Comparison of ENCODE assay signal across 9 cellular contexts in the genomic region with DNA sequence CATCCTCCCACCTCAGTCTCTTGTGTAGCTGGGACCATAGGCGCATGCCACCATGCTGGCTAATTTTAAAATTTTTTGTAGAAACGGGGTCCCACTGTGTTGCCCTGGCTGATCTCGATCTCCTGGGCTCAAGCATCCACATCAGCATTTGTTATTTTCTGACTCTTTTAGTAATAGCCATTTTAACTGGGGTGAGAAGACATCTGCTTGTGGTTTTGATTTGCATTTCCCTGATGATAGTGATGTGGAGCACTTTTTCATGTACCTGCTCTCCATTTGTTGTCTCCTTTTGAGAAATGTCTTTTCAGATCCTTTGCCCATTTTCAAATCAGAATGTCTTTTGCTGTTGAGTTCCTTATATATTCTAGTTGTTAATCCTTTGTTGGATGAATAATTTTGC. TPM values are rescaled to one million over a fixed set of nuclear protein-coding genes. Genes with fewer than 3 reads are reported as not detected.
DNase-seq lines count a peak whose midpoint lies in the region; ATAC-seq, FAIRE-seq and TF ChIP-seq lines count a peak whose summit lies in the region.
"Had no signal": no experiment of that assay in that cellular context is flagged by ENCODE, and none has a peak within 500 bp of the region (broad histone marks: within the 10 kb centered on the region; RNA-seq: fewer than 3 reads in every experiment).

No MANE protein-coding gene starts in this region.

- H3K4me3 Mint-ChIP-seq in Caco-2 (ENCODE audit: unreplicated experiment), result no peak overlapping the region
- H3K4me3 Mint-ChIP-seq in activated CD8-positive, alpha-beta T cell treated with anti-CD3 and anti-CD28 coated beads for 36 hours, result peak overlapping the region; percentile 62

- intact Hi-C loops in Caco-2 (cut with micrococcal nuclease; ENCODE audit: unreplicated experiment), result no loop called here
- intact Hi-C loops in activated CD8-positive, alpha-beta T cell treated with anti-CD3 and anti-CD28 coated beads for 36 hours (cut with micrococcal nuclease), result loop anchor here (1.0 kb wide), 1 partner anchor 19 kb away; no protein-coding TSS in a partner anchor

- DNase-seq in Caco-2 (no peak), H54 (ENCODE audit: insufficient read length, low spot score) (no peak), cerebellum (ENCODE audit: low spot score) (no peak), GM19240 (ENCODE audit: insufficient read length, low spot score) (no peak)
- no peak for DNase-seq in activated CD8-positive, alpha-beta T cell treated with anti-CD3 and anti-CD28 coated beads for 36 hours
- no peak for DNase-seq in activated CD8-positive, alpha-beta memory T cell treated with anti-CD3 and anti-CD28 coated beads, Interleukin-2, amount 50 U/mL, for 48 hours
- DNase-seq: COR-L47 had no signal

- peaks cover 9% of the 10 kb centered on the region for H3K9me3 Mint-ChIP-seq in Caco-2 (ENCODE audit: unreplicated experiment)
- no peaks in the 10 kb centered on the region for H3K9me3 Mint-ChIP-seq in activated CD8-positive, alpha-beta T cell treated with anti-CD3 and anti-CD28 coated beads for 36 hours

- 0 out of 2 replicates have a peak, but pooled peaks cover 3% of the 10 kb centered on the region for H3K9me3 ChIP-seq in Caco-2

- TF ChIP-seq CTCF in Caco-2 (IDR thresholded peaks at IDR 0.05; ENCODE audit: insufficient read depth in 1 of 2, low read depth in 1 of 2, low read length in 1 of 2, severe bottlenecking in 1 of 2, unreplicated experiment in 1 of 2), result no peak
- no peak for TF ChIP-seq CTCF in activated CD8-positive, alpha-beta T cell treated with anti-CD3 and anti-CD28 coated beads for 36 hours (IDR thresholded peaks at IDR 0.05)

- H3K4me1 ChIP-seq in Caco-2, result peaks cover 24% of the 10 kb centered on the region

- no peak overlapping the region for H3K4me3 ChIP-seq in Caco-2 (ENCODE audit: low read depth, low read length)

- H3K4me1 Mint-ChIP-seq in Caco-2 (ENCODE audit: low read depth, unreplicated experiment), result peaks cover 42% of the 10 kb centered on the region
- peaks cover 42% of the 10 kb centered on the region for H3K4me1 Mint-ChIP-seq in activated CD8-positive, alpha-beta T cell treated with anti-CD3 and anti-CD28 coated beads for 36 hours (ENCODE audit: low read depth)

- ATAC-seq in GM19395 (IDR thresholded peaks at IDR 0.05; ENCODE audit: unreplicated experiment), result peak; percentile 82
- peak; percentile 71 for ATAC-seq in HG03064 (IDR thresholded peaks at IDR 0.05; ENCODE audit: low read depth, unreplicated experiment)
- ATAC-seq in activated CD8-positive, alpha-beta T cell treated with anti-CD3 and anti-CD28 coated beads for 36 hours, result peak; percentile 42

- BruUV-seq in Caco-2 (replicated peaks; lab: Mats Ljungman, UMichigan), result no TSS peak

- H3K27me3 Mint-ChIP-seq in Caco-2 (ENCODE audit: insufficient read depth, unreplicated experiment), result no peaks in the 10 kb centered on the region
- no peaks in the 10 kb centered on the region for H3K27me3 Mint-ChIP-seq in activated CD8-positive, alpha-beta T cell treated with anti-CD3 and anti-CD28 coated beads for 36 hours

- no peak for FAIRE-seq in H54 (lab: Jason Lieb, UNC)

- H3K36me3 ChIP-seq in Caco-2 (ENCODE audit: control insufficient read depth, insufficient read depth, low read length), result no peaks in the 10 kb centered on the region; the same call in 1 of the 2 replicates

- POLR2A ChIA-PET in Caco-2 (lab: Charles Lee), result no interaction called here
- POLR2A ChIA-PET in activated CD8-positive, alpha-beta T cell treated with anti-CD3 and anti-CD28 coated beads for 36 hours (lab: Charles Lee), result no interaction called here

- H3K27ac Mint-ChIP-seq in Caco-2 (ENCODE audit: unreplicated experiment), result peak overlapping the region; percentile 40
- H3K27ac Mint-ChIP-seq in activated CD8-positive, alpha-beta T cell treated with anti-CD3 and anti-CD28 coated beads for 36 hours, result peak overlapping the region; percentile 91

- H3K27me3 ChIP-seq in Caco-2 (replicated peaks; ENCODE audit: control insufficient read depth, insufficient read depth, low read length), result no peaks in the 10 kb centered on the region

- H3K36me3 Mint-ChIP-seq in Caco-2 (ENCODE audit: insufficient read depth, unreplicated experiment), result peaks cover 52% of the 10 kb centered on the region
- H3K36me3 Mint-ChIP-seq in activated CD8-positive, alpha-beta T cell treated with anti-CD3 and anti-CD28 coated beads for 36 hours (ENCODE audit: low read depth), result peaks cover 2% of the 10 kb centered on the region

- no peak for TF ChIP-seq POLR2A in H54 (IDR thresholded peaks at IDR 0.05; ENCODE audit: low read depth, low read length)

- CTCF ChIA-PET in Caco-2 (lab: Charles Lee), result no interaction called here
- CTCF ChIA-PET in activated CD8-positive, alpha-beta T cell treated with anti-CD3 and anti-CD28 coated beads for 36 hours (lab: Charles Lee), result interaction anchor here (2.2 kb wide), 1 partner anchor 69 kb away, joined by 11 read pairs; no protein-coding TSS in a partner anchor

RNA-seq across cellular contexts. Expression of gene TULP4, which starts 22.2 kb away (rescaled TPM):
- total RNA-seq in Caco-2 (2022) (126 and 128 TPM in 2 replicates), cerebellum (474 TPM)
- 10 to 100 TPM; 18.4 to 18.5 TPM for total RNA-seq in activated CD8-positive, alpha-beta T cell treated with anti-CD3 and anti-CD28 coated beads for 36 hours
